11 cellular contexts compared by ENCODE assay signal in genomic region chr18:57209697-57210096, GRCh38.
DNase-seq lines count a peak whose midpoint lies in the region; ATAC-seq and TF ChIP-seq lines count a peak whose summit lies in the region.
"Had no signal": no experiment of that assay in that cellular context is flagged by ENCODE, and none has a peak within 500 bp of the region (broad histone marks: within the 10 kb centered on the region; RNA-seq: fewer than 3 reads in every experiment).

No MANE protein-coding gene starts in this region.

- no peaks in the 10 kb centered on the region for H3K36me3 ChIP-seq in CD4-positive, CD25-positive, alpha-beta regulatory T cell (ENCODE audit: control insufficient read depth, insufficient read depth, low read length)
- no peaks in the 10 kb centered on the region for H3K36me3 ChIP-seq in Peyer's patch
- H3K36me3 ChIP-seq in iPS-20b (ENCODE audit: insufficient read depth, low read depth, low read length): no peaks in the 10 kb centered on the region
- H3K36me3 ChIP-seq in OCI-LY7 (ENCODE audit: insufficient read depth, low read length): no peaks in the 10 kb centered on the region
- H3K36me3 ChIP-seq: colonic mucosa had no signal

- TF ChIP-seq POLR2A in Peyer's patch (IDR thresholded peaks at IDR 0.05): no peak

- H2AFZ ChIP-seq in OCI-LY7 (ENCODE audit: low read length): no peak overlapping the region

- H3K36me3 Mint-ChIP-seq in CD4-positive, CD25-positive, alpha-beta regulatory T cell: no peaks in the 10 kb centered on the region
- H3K36me3 Mint-ChIP-seq: memory B cell had no signal

- BruUV-seq in OCI-LY7 (replicated peaks; lab: Mats Ljungman, UMichigan): no TSS peak

- no peaks in the 10 kb centered on the region for H3K9me3 ChIP-seq in CD4-positive, CD25-positive, alpha-beta regulatory T cell (ENCODE audit: control insufficient read depth in 2 of 2, low read length in 2 of 2)
- H3K9me3 ChIP-seq in Peyer's patch: no peaks in the 10 kb centered on the region
- H3K9me3 ChIP-seq in iPS-20b (ENCODE audit: insufficient read depth, low read depth, low read length): no peaks in the 10 kb centered on the region
- H3K9me3 ChIP-seq in OCI-LY7 (ENCODE audit: low read length): no peaks in the 10 kb centered on the region
- H3K9me3 ChIP-seq: colonic mucosa had no signal

- no peaks in the 10 kb centered on the region for H3K4me1 ChIP-seq in CD4-positive, CD25-positive, alpha-beta regulatory T cell (ENCODE audit: control insufficient read depth, insufficient read depth, low read length, poor library complexity, severe bottlenecking)
- H3K4me1 ChIP-seq in Peyer's patch (peaks cover 0 to 23% (median 0%) of the 10 kb centered on the region in 4 donors), iPS-20b (ENCODE audit: insufficient read depth, low read length) (peaks cover 34% of the 10 kb centered on the region), OCI-LY7 (ENCODE audit: insufficient read depth, low read length, poor library complexity, severe bottlenecking) (no peaks in the 10 kb centered on the region)

- peak overlapping the region; percentile 24 for H3K4me3 ChIP-seq in CD4-positive, CD25-positive, alpha-beta regulatory T cell (ENCODE audit: low read depth, low read length)
- peak overlapping the region in 2 of 4 donors; percentile 31 to 34 for H3K4me3 ChIP-seq in Peyer's patch
- peak overlapping the region; percentile 47 for H3K4me3 ChIP-seq in iPS-20b (ENCODE audit: low read length)
- no peak overlapping the region for H3K4me3 ChIP-seq in OCI-LY7 (ENCODE audit: low read depth, low read length, poor library complexity, severe bottlenecking)
- H3K4me3 ChIP-seq: colonic mucosa had no signal

- no peaks in the 10 kb centered on the region for H3K79me2 ChIP-seq in OCI-LY7 (ENCODE audit: insufficient read depth, low read depth, low read length)

- H3K4me3 Mint-ChIP-seq in CD4-positive, CD25-positive, alpha-beta regulatory T cell: peak overlapping the region in 2 of 4 donors; percentile 52 to 66
- H3K4me3 Mint-ChIP-seq: memory B cell had no signal

- TF ChIP-seq CTCF in Peyer's patch (IDR thresholded peaks at IDR 0.05) (no peak), OCI-LY7 (conservative IDR thresholded peaks at IDR 0.05; ENCODE audit: low read length) (no peak)

- no peak overlapping the region for H3K4me2 ChIP-seq in OCI-LY7 (ENCODE audit: low read length)

- POLR2A ChIA-PET in OCI-LY7 (lab: Charles Lee): no interaction called here

- peaks cover 5% of the 10 kb centered on the region for H3K27me3 ChIP-seq in CD4-positive, CD25-positive, alpha-beta regulatory T cell (ENCODE audit: control insufficient read depth, insufficient read depth, low read length)
- H3K27me3 ChIP-seq in Peyer's patch (no peaks in the 10 kb centered on the region), iPS-20b (ENCODE audit: insufficient read depth, low read length) (peaks cover 5% of the 10 kb centered on the region; the same call in 1 of the 2 replicates)
- H3K27me3 ChIP-seq: colonic mucosa had no signal

- H3K27ac ChIP-seq in CD4-positive, CD25-positive, alpha-beta regulatory T cell (ENCODE audit: insufficient read depth, low read length, poor library complexity, severe bottlenecking): no peak overlapping the region
- H3K27ac ChIP-seq in Peyer's patch (peak overlapping the region in 3 of 4 donors; percentile 53 to 83 (median 70)), iPS-20b (ENCODE audit: low read length) (no peak overlapping the region), OCI-LY7 (ENCODE audit: low read depth, low read length, poor library complexity, severe bottlenecking) (no peak overlapping the region)

- H3K9me2 ChIP-seq in OCI-LY7 (ENCODE audit: insufficient read depth, low read length): no peaks in the 10 kb centered on the region

- peaks cover 21% of the 10 kb centered on the region for H3K27me3 Mint-ChIP-seq in CD4-positive, CD25-positive, alpha-beta regulatory T cell

- H4K20me1 ChIP-seq in OCI-LY7 (ENCODE audit: insufficient read depth, low read length): no peaks in the 10 kb centered on the region

- peaks cover 0 to 5% (median 0%) of the 10 kb centered on the region in 7 donors for H3K9me3 Mint-ChIP-seq in CD4-positive, CD25-positive, alpha-beta regulatory T cell
- H3K9me3 Mint-ChIP-seq: memory B cell had no signal

- in situ Hi-C loops in ACHN (cut with HindIII; ENCODE audit: low pct_ligation_motif_present, low pct_unique_long_range_greater_than_20kb, low sequenced_read_pairs): no loop called here

- peak overlapping the region in 1 of 3 donors; percentile 34 for H3K27ac Mint-ChIP-seq in CD4-positive, CD25-positive, alpha-beta regulatory T cell
- H3K27ac Mint-ChIP-seq: memory B cell had no signal

- intact Hi-C loops in OCI-LY7 (cut with micrococcal nuclease; ENCODE audit: unreplicated experiment): no loop called here

- peak overlapping the region; percentile 6; the same call in 1 of the 2 replicates for H3K9ac ChIP-seq in iPS-20b (ENCODE audit: low read depth, low read length)

- no peak for ATAC-seq in CD4-positive, CD25-positive, alpha-beta regulatory T cell (ENCODE audit: low read depth in 2 of 2)
- peak; percentile 43 for ATAC-seq in GM21825 (IDR thresholded peaks at IDR 0.05; ENCODE audit: unreplicated experiment)
- no peak for ATAC-seq in HG03039 (IDR thresholded peaks at IDR 0.05; ENCODE audit: unreplicated experiment)

- DNase-seq in CD4-positive, CD25-positive, alpha-beta regulatory T cell: peak in 1 of 3 donors; percentile 2
- no peak for DNase-seq in Peyer's patch
- no peak for DNase-seq in ACHN
- no peak for DNase-seq in OCI-LY7 (ENCODE audit: low spot score)
- no peak for DNase-seq in stimulated activated naive CD4-positive, alpha-beta T cell (lab: John Stamatoyannopoulos, UW)
- DNase-seq: activated CD4-positive, CD25-positive, alpha-beta regulatory T cell had no signal

- CTCF ChIA-PET in OCI-LY7 (lab: Charles Lee; ENCODE audit: unreplicated experiment): no interaction called here

- H3K4me1 Mint-ChIP-seq in CD4-positive, CD25-positive, alpha-beta regulatory T cell: peaks cover 0 to 9% (median 7%) of the 10 kb centered on the region in 4 donors

Comparison
In these comparisons a context has a peak if more than half of its experiments do, and no peak if none do; other contexts are left out.
1. H3K27ac ChIP-seq: peak in Peyer's patch (3 of 4); none in CD4-positive, CD25-positive, alpha-beta regulatory T cell (single experiment), iPS-20b (single experiment) and OCI-LY7 (single experiment).